ENCODE assay signal across 2 cellular contexts in genomic region chr2:131521961-131522781, GRCh38.
TF ChIP-seq lines count a peak whose summit lies in the region.

No MANE protein-coding gene starts in this region.

TF ChIP-seq in GM23338, 12 proteins besides CTCF, POLR2A, EP300 and RAD21:
- TF ChIP-seq ETS1 (IDR thresholded peaks at IDR 0.05) (no peak), ZNF331 (CRISPR knock-in tag; IDR thresholded peaks at IDR 0.05; ENCODE audit: low read depth) (no peak), ZNF462 (CRISPR knock-in tag; IDR thresholded peaks at IDR 0.05) (no peak), POLR2AphosphoS5 (IDR thresholded peaks at IDR 0.05; ENCODE audit: low read depth) (no peak), CREB1 (CRISPR knock-in tag; IDR thresholded peaks at IDR 0.05; ENCODE audit: low read depth) (no peak), REST (IDR thresholded peaks at IDR 0.05; ENCODE audit: unreplicated experiment) (no peak), NANOG (IDR thresholded peaks at IDR 0.05; ENCODE audit: borderline replicate concordance) (no peak), EZH2 (IDR thresholded peaks at IDR 0.05; ENCODE audit: low read depth, unreplicated experiment) (no peak), ZNF114 (CRISPR knock-in tag; IDR thresholded peaks at IDR 0.05) (no peak), EZH2phosphoT487 (IDR thresholded peaks at IDR 0.05; ENCODE audit: unreplicated experiment) (no peak), STAT1 (IDR thresholded peaks at IDR 0.05; ENCODE audit: unreplicated experiment) (no peak), JUNB (IDR thresholded peaks at IDR 0.05; ENCODE audit: unreplicated experiment) (no peak)

TF ChIP-seq in HEK293T, 16 proteins besides CTCF, POLR2A, EP300 and RAD21:
- no peak for TF ChIP-seq PKNOX1 (IDR thresholded peaks at IDR 0.05)
- no peak for TF ChIP-seq HDGF (IDR thresholded peaks at IDR 0.05; ENCODE audit: borderline replicate concordance)
- no peak for TF ChIP-seq SUZ12 (IDR thresholded peaks at IDR 0.05)
- TF ChIP-seq ARNT (IDR thresholded peaks at IDR 0.05): no peak
- TF ChIP-seq L3MBTL2 (conservative IDR thresholded peaks at IDR 0.05): no peak
- no peak for TF ChIP-seq TARDBP (IDR thresholded peaks at IDR 0.05)
- no peak for TF ChIP-seq FOXA1 (IDR thresholded peaks at IDR 0.05)
- TF ChIP-seq CTBP1 (IDR thresholded peaks at IDR 0.05; ENCODE audit: borderline replicate concordance): no peak
- no peak for TF ChIP-seq LEF1 (IDR thresholded peaks at IDR 0.05; ENCODE audit: borderline replicate concordance)
- no peak for TF ChIP-seq BHLHE40 (IDR thresholded peaks at IDR 0.05; ENCODE audit: borderline replicate concordance)
- TF ChIP-seq SP1 (IDR thresholded peaks at IDR 0.05): no peak
- TF ChIP-seq ZNF384 (IDR thresholded peaks at IDR 0.05): no peak
- TF ChIP-seq FOXK2 (IDR thresholded peaks at IDR 0.05): no peak
TF ChIP-seq in HEK293T: peak in this region for 0.
